ENCODE assay signal across 8 cellular contexts in genomic region chr14:103629503-103630121, GRCh38. TPM values are rescaled to one million over a fixed set of nuclear protein-coding genes. Genes with fewer than 3 reads are reported as not detected.
DNase-seq lines count a peak whose midpoint lies in the region; ATAC-seq, FAIRE-seq and TF ChIP-seq lines count a peak whose summit lies in the region.

No MANE protein-coding gene starts in this region.

- no peak overlapping the region for H2BK20ac ChIP-seq in H1 (ENCODE audit: low read length)

- peaks cover 8 to 23% of the 10 kb centered on the region in 2 donors for H3K36me3 Mint-ChIP-seq in CD14-positive monocyte
- H3K36me3 Mint-ChIP-seq in activated CD4-positive, alpha-beta T cell treated with anti-CD3 and anti-CD28 coated beads, Interleukin-2, amount 10 ng/mL, durations not matched to agents 24 days and 14 days (ENCODE audit: low read depth), result peaks cover 15% of the 10 kb centered on the region

- no peak overlapping the region for H4K91ac ChIP-seq in H1 (replicated peaks; ENCODE audit: insufficient read length, low read length)

- no peak overlapping the region for H2AK5ac ChIP-seq in H1 (ENCODE audit: low read depth, low read length)

- H4K5ac ChIP-seq in H1 (ENCODE audit: insufficient read length, low read depth, low read length), result no peak overlapping the region

- POLR2A ChIA-PET in H1 (lab: Charles Lee; ENCODE audit: partially characterized antibody), result interaction anchor here (0.8 to 2.2 kb wide), 6 partner anchors 14 to 224 kb away, joined by 3 to 8 read pairs (median 4); no protein-coding TSS in a partner anchor

- peaks cover 17 to 48% of the 10 kb centered on the region in 2 experiments for H3K79me2 ChIP-seq in H1 (ENCODE audit: control insufficient read depth in 1 of 2, insufficient read depth in 2 of 2, low read length in 2 of 2)

- peak overlapping the region; percentile 85 to 92 for H3K4me3 Mint-ChIP-seq in CD14-positive monocyte
- H3K4me3 Mint-ChIP-seq in activated CD4-positive, alpha-beta T cell treated with anti-CD3 and anti-CD28 coated beads, Interleukin-2, amount 10 ng/mL, durations not matched to agents 24 days and 14 days, result peak overlapping the region; percentile 91

- peaks cover 6% of the 10 kb centered on the region; the same call in 1 of the 2 replicates for H3K23me2 ChIP-seq in H1 (ENCODE audit: low read depth, low read length)

- peaks cover 10 to 18% of the 10 kb centered on the region in 2 experiments for H4K20me1 ChIP-seq in H1 (replicated peaks in 1 of 2; ENCODE audit: control insufficient read depth in 1 of 2, insufficient read depth in 2 of 2, low read length in 2 of 2)

- no peak for FAIRE-seq in H1 (lab: Jason Lieb, UNC)

- H3K4me1 ChIP-seq in HUES48 (ENCODE audit: control insufficient read depth, insufficient read depth, low read length) (peaks cover 14% of the 10 kb centered on the region; the same call in 1 of the 2 replicates), H1 (replicated peaks in 1 of 4; ENCODE audit: control insufficient read depth in 3 of 4, insufficient read depth in 4 of 4, low read length in 3 of 4) (peaks cover 5 to 18% (median 9%) of the 10 kb centered on the region in 4 experiments), mesodermal cell (ENCODE audit: control insufficient read depth, insufficient read depth, low read length, poor library complexity, severe bottlenecking) (peaks cover 30% of the 10 kb centered on the region)

- peaks cover 8% of the 10 kb centered on the region; the same call in 1 of the 2 replicates for H3K36me3 ChIP-seq in HUES48 (ENCODE audit: control insufficient read depth, insufficient read depth, low read length)
- H3K36me3 ChIP-seq in H1 (ENCODE audit: control insufficient read depth in 2 of 4, insufficient read depth in 4 of 4, low read length in 3 of 4), result no peaks in the 10 kb centered on the region
- peaks cover 29% of the 10 kb centered on the region for H3K36me3 ChIP-seq in mesodermal cell (ENCODE audit: control insufficient read depth, insufficient read depth, low read length)

- no peak overlapping the region for H3K4ac ChIP-seq in H1 (replicated peaks; ENCODE audit: insufficient read length, low read depth, low read length)

- no peak for TF ChIP-seq RAD21 in H1 (IDR thresholded peaks at IDR 0.05 in 1 of 2, conservative IDR thresholded peaks at IDR 0.05 in 1 of 2; ENCODE audit: low read depth in 2 of 2, low read length in 2 of 2)

- no peak overlapping the region; the same call in 1 of the 2 replicates for H3K18ac ChIP-seq in H1 (ENCODE audit: extremely low read depth, low read length)

- H3K27ac Mint-ChIP-seq in CD14-positive monocyte, result peak overlapping the region; percentile 18 to 97 (median 93)
- H3K27ac Mint-ChIP-seq in activated CD4-positive, alpha-beta T cell treated with anti-CD3 and anti-CD28 coated beads, Interleukin-2, amount 10 ng/mL, durations not matched to agents 24 days and 14 days, result peak overlapping the region; percentile 95

- H3K27ac ChIP-seq in HUES48 (ENCODE audit: low read depth, low read length) (peak overlapping the region; percentile 87), H1 (ENCODE audit: low read depth, low read length) (peak overlapping the region; percentile 52; the same call in 1 of the 2 replicates), mesodermal cell (ENCODE audit: low read depth, low read length, severe bottlenecking) (peak overlapping the region; percentile 95)

- ATAC-seq in GM19351 (IDR thresholded peaks at IDR 0.05; ENCODE audit: unreplicated experiment) (peak; percentile 37), GM21786 (IDR thresholded peaks at IDR 0.05; ENCODE audit: unreplicated experiment) (no peak)
- ATAC-seq in stimulated activated naive CD8-positive, alpha-beta T cell treated with anti-CD3 and anti-CD28 coated beads, Interleukin-15, Interleukin-2, amounts not matched to agents 100 U/mL and 50 U/mL, for 24 hours, result peak; percentile 58

- H3K56ac ChIP-seq in H1 (replicated peaks; ENCODE audit: insufficient read length, low read depth, low read length), result peak overlapping the region; percentile 59

- DNase-seq in CD14-positive monocyte (ENCODE audit: low spot score) (peak; percentile 48), H1 (ENCODE audit: low read depth in 1 of 2, low spot score in 2 of 2) (peak in 1 of 2 experiments; percentile 80)
- peak; percentile 89 for DNase-seq in activated CD4-positive, alpha-beta T cell treated with anti-CD3 and anti-CD28 coated beads, Interleukin-2, amount 10 ng/mL, durations not matched to agents 24 days and 14 days
- peak; percentile 68 for DNase-seq in stimulated activated naive CD8-positive, alpha-beta T cell treated with anti-CD3 and anti-CD28 coated beads, Interleukin-15, Interleukin-2, amounts not matched to agents 100 U/mL and 50 U/mL, for 24 hours

- CTCF ChIA-PET in H1 (lab: Charles Lee; ENCODE audit: partially characterized antibody), result no interaction called here

- H3K4me2 ChIP-seq in H1 (ENCODE audit: insufficient read depth in 1 of 2, low read depth in 2 of 2, low read length in 2 of 2), result peak overlapping the region; percentile 72 to 89

- no peak; a peak in 1 of 3 replicates for TF ChIP-seq POLR2A in H1 (IDR thresholded peaks at IDR 0.05; ENCODE audit: control extremely low read depth in 1 of 2, low read depth in 2 of 2, low read length in 2 of 2)

- TF ChIP-seq CTCF in CD14-positive monocyte (IDR thresholded peaks at IDR 0.05), result no peak
- TF ChIP-seq CTCF in H1 (IDR thresholded peaks at IDR 0.05; ENCODE audit: control extremely low read depth in 1 of 3, insufficient read depth in 1 of 3, low read depth in 1 of 3, low read length in 3 of 3), result no peak

- H2BK12ac ChIP-seq in H1 (ENCODE audit: low read depth, low read length), result no peak overlapping the region

- H3K27me3 Mint-ChIP-seq in CD14-positive monocyte (ENCODE audit: low read depth in 3 of 3), result peaks cover 4 to 18% (median 8%) of the 10 kb centered on the region in 3 donors
- H3K27me3 Mint-ChIP-seq in activated CD4-positive, alpha-beta T cell treated with anti-CD3 and anti-CD28 coated beads, Interleukin-2, amount 10 ng/mL, durations not matched to agents 24 days and 14 days, result no peaks in the 10 kb centered on the region

- H3K4me1 Mint-ChIP-seq in CD14-positive monocyte, result peaks cover 45% of the 10 kb centered on the region
- H3K4me1 Mint-ChIP-seq in activated CD4-positive, alpha-beta T cell treated with anti-CD3 and anti-CD28 coated beads, Interleukin-2, amount 10 ng/mL, durations not matched to agents 24 days and 14 days, result peaks cover 31% of the 10 kb centered on the region

- no peak overlapping the region for H3K23ac ChIP-seq in H1 (ENCODE audit: insufficient read length)

- peaks cover 8% of the 10 kb centered on the region for H3K79me1 ChIP-seq in H1 (ENCODE audit: low read depth, low read length)

- H2BK120ac ChIP-seq in H1 (replicated peaks; ENCODE audit: low read depth, low read length), result no peak overlapping the region

- peak overlapping the region; percentile 90; the same call in 1 of the 2 replicates for H2BK5ac ChIP-seq in H1 (ENCODE audit: low read depth, low read length)

- H3K9ac ChIP-seq in HUES48 (ENCODE audit: low read depth, low read length) (peak overlapping the region; percentile 92), H1 (replicated peaks in 1 of 4; ENCODE audit: extremely low read depth in 1 of 4, low read depth in 3 of 4, low read length in 3 of 4) (peak overlapping the region; percentile 71 to 99 (median 86))

- H2BK15ac ChIP-seq in H1 (ENCODE audit: low read length), result no peak overlapping the region

- H3K9me3 ChIP-seq in HUES48 (ENCODE audit: control insufficient read depth, insufficient read depth, low read length), result no peaks in the 10 kb centered on the region
- no peaks in the 10 kb centered on the region for H3K9me3 ChIP-seq in H1 (ENCODE audit: insufficient read depth in 2 of 2, low read depth in 1 of 2, low read length in 1 of 2)
- no peaks in the 10 kb centered on the region for H3K9me3 ChIP-seq in mesodermal cell (ENCODE audit: control insufficient read depth, low read length)

- 3% methylated on average over 34 of the region's 71 CpGs; no CpG with 5 or more reads in 1 of the 2 experiments for whole genome bisulfite sequencing in H1 (ENCODE audit: extremely low coverage in 1 of 2, insufficient coverage in 1 of 2, insufficient read length in 1 of 2, insufficient replicate concordance in 2 of 2, low coverage in 1 of 2, low lambda C conversion rate in 2 of 2, missing lambda C conversion rate in 1 of 2), 2 experiments
- WGBS in mesodermal cell (ENCODE audit: insufficient coverage in 2 of 2), 2 experiments, result 0% methylated on average over 53 to 62 of the region's 71 CpGs

- H3K9me3 Mint-ChIP-seq in CD14-positive monocyte, result no peaks in the 10 kb centered on the region
- H3K9me3 Mint-ChIP-seq in activated CD4-positive, alpha-beta T cell treated with anti-CD3 and anti-CD28 coated beads, Interleukin-2, amount 10 ng/mL, durations not matched to agents 24 days and 14 days, result no peaks in the 10 kb centered on the region

- no peak overlapping the region for H2AFZ ChIP-seq in H1 (ENCODE audit: low read length)

- H3K4me3 ChIP-seq in HUES48 (ENCODE audit: low read depth, low read length), result peak overlapping the region; percentile 73
- H3K4me3 ChIP-seq in H1 (ENCODE audit: extremely low read depth in 1 of 4, insufficient read depth in 2 of 4, low read depth in 3 of 4, low read length in 4 of 4), result peak overlapping the region; percentile 51 to 92 (median 70)
- peak overlapping the region; percentile 89 for H3K4me3 ChIP-seq in mesodermal cell (ENCODE audit: extremely low read depth, insufficient read depth, low read length, poor library complexity, severe bottlenecking)

- TF ChIP-seq EP300 in H1 (IDR thresholded peaks at IDR 0.05; ENCODE audit: borderline replicate concordance in 1 of 2, low read depth in 2 of 2, low read length in 2 of 2), result no peak

- no peak overlapping the region for H3K14ac ChIP-seq in H1 (ENCODE audit: insufficient read length)

- H3K27me3 ChIP-seq in HUES48 (ENCODE audit: control insufficient read depth, insufficient read depth, low read length) (no peaks in the 10 kb centered on the region), H1 (replicated peaks in 1 of 4; ENCODE audit: control insufficient read depth in 3 of 4, extremely low read depth in 1 of 4, insufficient read depth in 3 of 4, low read length in 3 of 4) (no peaks in the 10 kb centered on the region)

- peak overlapping the region; percentile 97; the same call in 1 of the 2 replicates for H4K8ac ChIP-seq in H1 (ENCODE audit: extremely low read depth, insufficient read depth, low read length)

- intact Hi-C loops in CD14-positive monocyte (cut with micrococcal nuclease), result loop anchor here (2.0 to 5.0 kb wide), 3 partner anchors 67 to 88 kb away; partner anchors contain the start of genes BAG5 (in 2 of the 2), COA8 (in 2 of the 2), XRCC3 (in 1 of the 2) and ZFYVE21 (in 1 of the 2)
- intact Hi-C loops in activated CD4-positive, alpha-beta T cell treated with anti-CD3 and anti-CD28 coated beads, Interleukin-2, amount 10 ng/mL, durations not matched to agents 24 days and 14 days (cut with micrococcal nuclease), result loop anchor here (2.0 to 5.0 kb wide), 4 partner anchors 23 to 291 kb away; partner anchors contain the start of genes XRCC3 and ZFYVE21

RNA-seq across cellular contexts. Expression of gene KLC1, which starts 0.6 kb away (rescaled TPM):
- polyA plus RNA-seq in CD14-positive monocyte, result 10 to 100 TPM; 41.5 to 46.6 TPM
- 132 and 155 TPM in 2 replicates for total RNA-seq in activated CD4-positive, alpha-beta T cell treated with anti-CD3 and anti-CD28 coated beads, Interleukin-2, amount 10 ng/mL, durations not matched to agents 24 days and 14 days
- 130 and 134 TPM in 2 replicates for total RNA-seq in H1 (2021; fragmentation: NEBNext Ultra II Directional; extraction: Animal tissue kit (Norgen Biotek cat#: 25700))
- polyA plus RNA-seq in H1 (2011; rRNA removed), result 84.6 and 123 TPM in 2 replicates
- 180 TPM for polyA plus RNA-seq in H1 (2011; cell fraction: cytosol; rRNA removed)
- 156 TPM for polyA plus RNA-seq in H1 (2011; cell fraction: nucleus; rRNA removed)
- 95.8 to 111 TPM (median 101 TPM) in 4 replicates for polyA plus RNA-seq in H1 (2012, experiment 1 of 2)
- polyA plus RNA-seq in H1 (2012, experiment 2 of 2), result 24.2 TPM
- 73.2 TPM for polyA plus RNA-seq in H1 (2013, experiment 1 of 2)
- 65.8 TPM for polyA plus RNA-seq in H1 (2013, experiment 2 of 2)
- polyA minus RNA-seq in H1 (2011; rRNA and poly(A)+ RNA removed), result 64.1 and 66.9 TPM in 2 replicates
- 83.5 TPM for polyA minus RNA-seq in H1 (2011; cell fraction: cytosol; rRNA and poly(A)+ RNA removed)
- 96.2 TPM for polyA minus RNA-seq in H1 (2011; cell fraction: nucleus; rRNA and poly(A)+ RNA removed)
- polyA plus RNA-seq in mesodermal cell (2013, experiment 1 of 2), result 166 TPM
- polyA plus RNA-seq in mesodermal cell (2013, experiment 2 of 2), result 150 TPM
